Comparison of ENCODE assay signal across 2 cellular contexts in the genomic region with DNA sequence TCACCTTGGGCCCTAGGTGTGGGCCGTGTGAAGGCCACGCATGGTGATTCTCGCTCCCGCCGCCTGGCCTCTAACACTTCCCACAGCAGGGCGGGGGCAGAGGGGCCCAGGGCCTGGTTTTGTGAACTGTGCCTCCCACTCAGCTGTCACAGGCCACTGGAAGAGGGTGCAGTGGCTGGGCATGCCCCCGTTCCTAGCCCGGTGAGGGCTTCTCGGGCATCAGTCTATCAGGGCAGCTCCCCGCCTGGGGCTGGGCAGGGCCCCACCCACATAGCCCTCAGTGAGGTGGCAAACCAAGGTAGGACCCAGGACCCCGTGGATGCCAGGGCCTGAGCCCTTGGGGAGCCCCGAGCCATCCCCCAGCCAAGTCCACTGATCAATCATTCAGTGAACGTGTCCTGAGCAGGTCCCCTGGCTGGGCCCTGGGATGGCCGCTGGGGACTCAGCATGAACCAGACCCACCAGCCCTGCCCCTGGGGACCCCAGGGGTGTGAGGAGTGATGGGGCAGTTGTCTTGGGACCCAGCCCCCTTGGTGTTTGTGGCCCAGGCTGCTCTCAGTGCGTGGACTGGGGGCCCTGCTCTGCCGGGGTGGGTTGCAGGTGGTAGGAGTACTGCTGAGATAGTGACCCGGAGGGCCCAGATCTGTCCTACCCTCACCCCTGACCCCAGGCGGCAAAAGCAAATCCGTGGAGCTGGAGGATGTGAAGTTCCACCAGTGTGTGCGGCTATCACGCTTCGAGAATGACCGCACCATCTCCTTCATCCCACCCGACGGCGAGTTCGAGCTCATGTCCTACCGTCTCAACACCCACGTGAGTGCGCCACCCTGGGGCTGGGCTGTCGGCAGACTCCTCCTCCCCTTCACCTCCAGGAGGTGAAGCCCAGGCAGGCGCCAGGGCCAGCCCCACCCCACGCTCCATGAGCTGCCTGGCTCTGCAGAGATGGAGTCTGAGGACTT.
TF ChIP-seq lines count a peak whose summit lies in the region.

No MANE protein-coding gene starts in this region.

TF ChIP-seq in SK-N-SH, 30 proteins besides CTCF, POLR2A, EP300 and RAD21 (continued from another document):
- TF ChIP-seq USF2 (IDR thresholded peaks at IDR 0.05; ENCODE audit: borderline replicate concordance, low read depth, low read length) (no peak), TAF1 (IDR thresholded peaks at IDR 0.05; ENCODE audit: borderline replicate concordance, low read depth, low read length) (no peak), MXI1 (IDR thresholded peaks at IDR 0.05; ENCODE audit: low read depth, low read length) (no peak), MAX (IDR thresholded peaks at IDR 0.05; ENCODE audit: low read depth) (no peak), RFX5 (IDR thresholded peaks at IDR 0.05; ENCODE audit: low read length) (no peak), JUND (IDR thresholded peaks at IDR 0.05) (no peak), RXRA (IDR thresholded peaks at IDR 0.05; ENCODE audit: borderline replicate concordance, low read depth) (no peak), SIN3A (IDR thresholded peaks at IDR 0.05; ENCODE audit: borderline replicate concordance, low read depth, low read length) (no peak), GATA2 (CRISPR knock-in tag; IDR thresholded peaks at IDR 0.05) (no peak), PBX3 (IDR thresholded peaks at IDR 0.05) (no peak), POLR2AphosphoS5 (IDR thresholded peaks at IDR 0.05; ENCODE audit: low read depth, low read length) (no peak), USF1 (IDR thresholded peaks at IDR 0.05; ENCODE audit: borderline replicate concordance, low read depth) (no peak)
TF ChIP-seq in SK-N-SH: peak in this region for 0.

TF ChIP-seq in SK-N-SH treated with all-trans-retinoic acid at 6 μM for 48 hours, 23 proteins besides CTCF, POLR2A, EP300 and RAD21 (continued from another document):
- TF ChIP-seq GLIS3 (CRISPR knock-in tag; IDR thresholded peaks at IDR 0.05) (no peak), RARB (CRISPR knock-in tag; IDR thresholded peaks at IDR 0.05) (no peak), ZNF70 (CRISPR knock-in tag; IDR thresholded peaks at IDR 0.05) (no peak), SNAI2 (CRISPR knock-in tag; IDR thresholded peaks at IDR 0.05) (no peak), ZNF8 (CRISPR knock-in tag; IDR thresholded peaks at IDR 0.05) (no peak), PPARA (CRISPR knock-in tag; IDR thresholded peaks at IDR 0.05; ENCODE audit: borderline replicate concordance) (no peak)
- TF ChIP-seq, protein P1, sequence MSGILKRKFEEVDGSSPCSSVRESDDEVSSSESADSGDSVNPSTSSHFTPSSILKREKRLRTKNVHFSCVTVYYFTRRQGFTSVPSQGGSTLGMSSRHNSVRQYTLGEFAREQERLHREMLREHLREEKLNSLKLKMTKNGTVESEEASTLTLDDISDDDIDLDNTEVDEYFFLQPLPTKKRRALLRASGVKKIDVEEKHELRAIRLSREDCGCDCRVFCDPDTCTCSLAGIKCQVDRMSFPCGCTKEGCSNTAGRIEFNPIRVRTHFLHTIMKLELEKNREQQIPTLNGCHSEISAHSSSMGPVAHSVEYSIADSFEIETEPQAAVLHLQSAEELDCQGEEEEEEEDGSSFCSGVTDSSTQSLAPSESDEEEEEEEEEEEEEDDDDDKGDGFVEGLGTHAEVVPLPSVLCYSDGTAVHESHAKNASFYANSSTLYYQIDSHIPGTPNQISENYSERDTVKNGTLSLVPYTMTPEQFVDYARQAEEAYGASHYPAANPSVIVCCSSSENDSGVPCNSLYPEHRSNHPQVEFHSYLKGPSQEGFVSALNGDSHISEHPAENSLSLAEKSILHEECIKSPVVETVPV (CRISPR knock-in tag; IDR thresholded peaks at IDR 0.05), result no peak
